ENCODE assay signal across 23 cellular contexts in genomic region chr10:79106251-79106650, GRCh38. TPM values are rescaled to one million over a fixed set of nuclear protein-coding genes. Genes with fewer than 3 reads are reported as not detected.
DNase-seq lines count a peak whose midpoint lies in the region; ATAC-seq and TF ChIP-seq lines count a peak whose summit lies in the region.
"Had no signal": no experiment of that assay in that cellular context is flagged by ENCODE, and none has a peak within 500 bp of the region (broad histone marks: within the 10 kb centered on the region; RNA-seq: fewer than 3 reads in every experiment).

No MANE protein-coding gene starts in this region.

- H3K4me3 ChIP-seq in gastrocnemius medialis, result no peak overlapping the region
- no peak overlapping the region for H3K4me3 ChIP-seq in hepatocyte
- H3K4me3 ChIP-seq: lung, mucosa of descending colon, thoracic aorta had no signal

- H3K4me3 Mint-ChIP-seq in activated naive CD8-positive, alpha-beta T cell treated with anti-CD3 and anti-CD28 coated beads, Interleukin-2, amount 50 U/mL, for 24 hours, result no peak overlapping the region
- no peak overlapping the region for H3K4me3 Mint-ChIP-seq in activated naive CD8-positive, alpha-beta T cell treated with anti-CD3 and anti-CD28 coated beads for 36 hours
- H3K4me3 Mint-ChIP-seq in CD4-positive, alpha-beta T cell, result no peak overlapping the region
- H3K4me3 Mint-ChIP-seq in WTC11, result no peak overlapping the region
- H3K4me3 Mint-ChIP-seq: activated CD4-positive, alpha-beta memory T cell treated with anti-CD3 and anti-CD28 coated beads for 36 hours; activated naive CD8-positive, alpha-beta T cell; nephron; T-helper 1 cell treated with Interleukin-12 subunit alpha and Interleukin-12 subunit beta and Interleukin-4 antibody, amounts not matched to agents 30 μg/mL and 1 μg/mL, for 36 hours had no signal

- peaks cover 55% of the 10 kb centered on the region for H3K4me1 Mint-ChIP-seq in activated naive CD8-positive, alpha-beta T cell treated with anti-CD3 and anti-CD28 coated beads, Interleukin-2, amount 50 U/mL, for 24 hours
- peaks cover 26% of the 10 kb centered on the region for H3K4me1 Mint-ChIP-seq in activated naive CD8-positive, alpha-beta T cell treated with anti-CD3 and anti-CD28 coated beads for 36 hours
- peaks cover 44% of the 10 kb centered on the region for H3K4me1 Mint-ChIP-seq in CD4-positive, alpha-beta T cell (ENCODE audit: low read depth)
- H3K4me1 Mint-ChIP-seq in WTC11, result peaks cover 66% of the 10 kb centered on the region

- H3K27ac ChIP-seq in CD4-positive, alpha-beta T cell (ENCODE audit: low read depth, low read length), result no peak overlapping the region
- H3K27ac ChIP-seq in gastrocnemius medialis (peak overlapping the region in 3 of 4 donors; percentile 14 to 54 (median 40)), hepatocyte (no peak overlapping the region)
- H3K27ac ChIP-seq: thoracic aorta had no signal

- H3K9me3 ChIP-seq in CD4-positive, alpha-beta T cell (ENCODE audit: control insufficient read depth, low read length), result no peaks in the 10 kb centered on the region
- no peaks in the 10 kb centered on the region for H3K9me3 ChIP-seq in gastrocnemius medialis
- H3K9me3 ChIP-seq in hepatocyte (ENCODE audit: low read depth), result no peaks in the 10 kb centered on the region
- H3K9me3 ChIP-seq: mucosa of descending colon, thoracic aorta had no signal

- 95% methylated on average over 4 of the region's 4 CpGs for WGBS in hepatocyte (ENCODE audit: low lambda C conversion rate, missing lambda C conversion rate)

- in situ Hi-C loops in gastrocnemius medialis (cut with MboI; ENCODE audit: low sequenced_read_pairs in 4 of 4), result no loop called here

- peak; percentile 21 for DNase-seq in activated naive CD8-positive, alpha-beta T cell treated with anti-CD3 and anti-CD28 coated beads, Interleukin-2, amount 50 U/mL, for 24 hours
- no peak for DNase-seq in activated naive CD8-positive, alpha-beta T cell treated with anti-CD3 and anti-CD28 coated beads for 36 hours
- no peak for DNase-seq in CD4-positive, alpha-beta T cell
- DNase-seq in WTC11 (ENCODE audit: low spot score), result no peak
- no peak for DNase-seq in gastrocnemius medialis
- no peak for DNase-seq in hepatocyte (ENCODE audit: low spot score)
- no peak for DNase-seq in AML-193 (lab: John Stamatoyannopoulos, UW)
- DNase-seq: activated CD4-positive, alpha-beta memory T cell treated with anti-CD3 and anti-CD28 coated beads for 36 hours; activated CD4-positive, CD25-positive, alpha-beta regulatory T cell treated with anti-CD3 and anti-CD28 coated beads, Interleukin-2, amount 50 U/mL, for 72 hours; cerebellar nuclear complex; DMS53; HCEC 1CT; mucosa of descending colon; NCI-H1417; NCI-H345; stimulated activated CD4-positive, alpha-beta T cell treated with anti-CD3 and anti-CD28 coated beads, Interleukin-12 subunit alpha, Interleukin-12 subunit beta, amount 100 ng/mL, for 4 hours; stimulated activated CD4-positive, alpha-beta T cell treated with anti-CD3 and anti-CD28 coated beads, Interleukin-4, amount 100 ng/mL, for 1 hour had no signal

- no peak overlapping the region for H2AFZ ChIP-seq in hepatocyte

- no peaks in the 10 kb centered on the region for H3K9me2 ChIP-seq in hepatocyte (replicated peaks; ENCODE audit: insufficient read depth)

- intact Hi-C loops in CD4-positive, alpha-beta T cell (cut with DNase I, micrococcal nuclease), result no loop called here
- intact Hi-C loops in gastrocnemius medialis (cut with DNase I; ENCODE audit: low total_unique reads), result no loop called here

- peak; percentile 68 for ATAC-seq in activated naive CD8-positive, alpha-beta T cell treated with anti-CD3 and anti-CD28 coated beads, Interleukin-2, amount 50 U/mL, for 24 hours
- ATAC-seq in CD4-positive, alpha-beta T cell (ENCODE audit: poor library complexity), result no peak
- ATAC-seq in WTC11 (no peak), gastrocnemius medialis (no peak), HG02981 (IDR thresholded peaks at IDR 0.05; ENCODE audit: unreplicated experiment) (no peak)
- ATAC-seq: mucosa of descending colon had no signal

- peaks cover 100% of the 10 kb centered on the region for H3K79me2 ChIP-seq in hepatocyte

- peaks cover 68 to 87% of the 10 kb centered on the region in 2 donors for H3K4me1 ChIP-seq in gastrocnemius medialis
- H3K4me1 ChIP-seq in hepatocyte (ENCODE audit: insufficient read depth), result peaks cover 25% of the 10 kb centered on the region

- no peaks in the 10 kb centered on the region for H3K27me3 Mint-ChIP-seq in activated naive CD8-positive, alpha-beta T cell treated with anti-CD3 and anti-CD28 coated beads, Interleukin-2, amount 50 U/mL, for 24 hours
- no peaks in the 10 kb centered on the region for H3K27me3 Mint-ChIP-seq in activated naive CD8-positive, alpha-beta T cell treated with anti-CD3 and anti-CD28 coated beads for 36 hours
- no peaks in the 10 kb centered on the region for H3K27me3 Mint-ChIP-seq in CD4-positive, alpha-beta T cell
- no peaks in the 10 kb centered on the region for H3K27me3 Mint-ChIP-seq in WTC11 (ENCODE audit: low read depth)
- H3K27me3 Mint-ChIP-seq: activated CD4-positive, alpha-beta memory T cell treated with anti-CD3 and anti-CD28 coated beads for 36 hours; activated naive CD8-positive, alpha-beta T cell had no signal

- no peak for TF ChIP-seq POLR2A in gastrocnemius medialis (IDR thresholded peaks at IDR 0.05)

- no peak overlapping the region for H3K27ac Mint-ChIP-seq in activated naive CD8-positive, alpha-beta T cell treated with anti-CD3 and anti-CD28 coated beads, Interleukin-2, amount 50 U/mL, for 24 hours
- H3K27ac Mint-ChIP-seq in activated naive CD8-positive, alpha-beta T cell treated with anti-CD3 and anti-CD28 coated beads for 36 hours, result no peak overlapping the region
- H3K27ac Mint-ChIP-seq in CD4-positive, alpha-beta T cell, result peak overlapping the region; percentile 26
- H3K27ac Mint-ChIP-seq in WTC11, result peak overlapping the region; percentile 50; the same call in 1 of the 2 replicates
- H3K27ac Mint-ChIP-seq: activated CD4-positive, alpha-beta memory T cell treated with anti-CD3 and anti-CD28 coated beads for 36 hours; activated naive CD8-positive, alpha-beta T cell; T-helper 1 cell treated with Interleukin-12 subunit alpha and Interleukin-12 subunit beta and Interleukin-4 antibody, amounts not matched to agents 30 μg/mL and 1 μg/mL, for 36 hours had no signal

- CTCF ChIA-PET in CD4-positive, alpha-beta T cell (lab: Charles Lee), result no interaction called here
- CTCF ChIA-PET in WTC11 (lab: Charles Lee), result interaction anchor here (0.7 to 2.1 kb wide), 6 partner anchors 9 to 88 kb away, joined by 3 to 7 read pairs (median 4); no protein-coding TSS in a partner anchor

- H3K4me2 ChIP-seq in hepatocyte, result no peak overlapping the region

- TF ChIP-seq CTCF in CD4-positive, alpha-beta T cell (IDR thresholded peaks at IDR 0.05), result no peak
- TF ChIP-seq CTCF in WTC11 (IDR thresholded peaks at IDR 0.05) (no peak), gastrocnemius medialis (IDR thresholded peaks at IDR 0.05 in 4 of 5, conservative IDR thresholded peaks at IDR 0.05 in 1 of 5) (no peak), hepatocyte (IDR thresholded peaks at IDR 0.05; ENCODE audit: poor library complexity) (no peak)

- H3K36me3 Mint-ChIP-seq in activated naive CD8-positive, alpha-beta T cell treated with anti-CD3 and anti-CD28 coated beads, Interleukin-2, amount 50 U/mL, for 24 hours (ENCODE audit: low read depth), result no peaks in the 10 kb centered on the region
- H3K36me3 Mint-ChIP-seq in activated naive CD8-positive, alpha-beta T cell treated with anti-CD3 and anti-CD28 coated beads for 36 hours, result no peaks in the 10 kb centered on the region
- H3K36me3 Mint-ChIP-seq in CD4-positive, alpha-beta T cell (ENCODE audit: low read depth), result no peaks in the 10 kb centered on the region
- no peaks in the 10 kb centered on the region for H3K36me3 Mint-ChIP-seq in WTC11
- H3K36me3 Mint-ChIP-seq: activated CD4-positive, alpha-beta memory T cell treated with anti-CD3 and anti-CD28 coated beads for 36 hours; activated naive CD8-positive, alpha-beta T cell had no signal

- H4K20me1 ChIP-seq in hepatocyte (ENCODE audit: insufficient read depth, poor library complexity, severe bottlenecking), result peaks cover 100% of the 10 kb centered on the region

- H3K27me3 ChIP-seq in CD4-positive, alpha-beta T cell (ENCODE audit: control insufficient read depth, insufficient read depth, low read length), result no peaks in the 10 kb centered on the region
- H3K27me3 ChIP-seq in gastrocnemius medialis (no peaks in the 10 kb centered on the region), hepatocyte (no peaks in the 10 kb centered on the region)

- no peaks in the 10 kb centered on the region for H3K9me3 Mint-ChIP-seq in activated naive CD8-positive, alpha-beta T cell treated with anti-CD3 and anti-CD28 coated beads, Interleukin-2, amount 50 U/mL, for 24 hours
- no peaks in the 10 kb centered on the region for H3K9me3 Mint-ChIP-seq in activated naive CD8-positive, alpha-beta T cell treated with anti-CD3 and anti-CD28 coated beads for 36 hours
- H3K9me3 Mint-ChIP-seq in CD4-positive, alpha-beta T cell, result no peaks in the 10 kb centered on the region
- no peaks in the 10 kb centered on the region for H3K9me3 Mint-ChIP-seq in WTC11
- H3K9me3 Mint-ChIP-seq: activated CD4-positive, alpha-beta memory T cell treated with anti-CD3 and anti-CD28 coated beads for 36 hours; nephron; T-helper 1 cell treated with Interleukin-12 subunit alpha and Interleukin-12 subunit beta and Interleukin-4 antibody, amounts not matched to agents 30 μg/mL and 1 μg/mL, for 36 hours had no signal

- no peaks in the 10 kb centered on the region for H3K36me3 ChIP-seq in gastrocnemius medialis
- no peaks in the 10 kb centered on the region for H3K36me3 ChIP-seq in hepatocyte (replicated peaks; ENCODE audit: insufficient read depth, low read depth)

- POLR2A ChIA-PET in CD4-positive, alpha-beta T cell (lab: Charles Lee), result no interaction called here
- POLR2A ChIA-PET in WTC11 (lab: Charles Lee), result no interaction called here

TF ChIP-seq in WTC11, 78 proteins besides CTCF, POLR2A, EP300 and RAD21 (continues in another document):
- TF ChIP-seq ZNF232 (CRISPR knock-in tag; IDR thresholded peaks at IDR 0.05), result no peak
- TF ChIP-seq HMGA2 (CRISPR knock-in tag; IDR thresholded peaks at IDR 0.05), result no peak
- TF ChIP-seq, protein P1, sequence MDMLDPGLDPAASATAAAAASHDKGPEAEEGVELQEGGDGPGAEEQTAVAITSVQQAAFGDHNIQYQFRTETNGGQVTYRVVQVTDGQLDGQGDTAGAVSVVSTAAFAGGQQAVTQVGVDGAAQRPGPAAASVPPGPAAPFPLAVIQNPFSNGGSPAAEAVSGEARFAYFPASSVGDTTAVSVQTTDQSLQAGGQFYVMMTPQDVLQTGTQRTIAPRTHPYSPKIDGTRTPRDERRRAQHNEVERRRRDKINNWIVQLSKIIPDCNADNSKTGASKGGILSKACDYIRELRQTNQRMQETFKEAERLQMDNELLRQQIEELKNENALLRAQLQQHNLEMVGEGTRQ (CRISPR knock-in tag; IDR thresholded peaks at IDR 0.05), result no peak
- TF ChIP-seq FOXK1 (CRISPR knock-in tag; IDR thresholded peaks at IDR 0.05), result no peak
- no peak for TF ChIP-seq TEAD4 (CRISPR knock-in tag; IDR thresholded peaks at IDR 0.05)

RNA-seq across cellular contexts. Expression of gene ZMIZ1, which starts 37.5 kb away (rescaled TPM):
- total RNA-seq in activated naive CD8-positive, alpha-beta T cell treated with anti-CD3 and anti-CD28 coated beads for 36 hours, result 10 to 100 TPM; 27.3 to 28.2 TPM
- total RNA-seq in CD4-positive, alpha-beta T cell, result 10 to 100 TPM; 14.6 to 15.5 TPM
- 34.3 to 44.4 TPM (median 35.2 TPM) in 3 replicates for total RNA-seq in WTC11 (2021)
- total RNA-seq in gastrocnemius medialis, result 10 to 100 TPM; 22.7 to 37.5 (median 31.7) TPM
- total RNA-seq in hepatocyte, result 16.5 and 30.9 TPM in 2 replicates
- polyA plus RNA-seq in hepatocyte, result 32.4 and 34.4 TPM in 2 replicates

Comparison
In these comparisons a context has a peak if more than half of its experiments do, and no peak if none do; other contexts are left out.
1. H3K27ac Mint-ChIP-seq: peak in CD4-positive, alpha-beta T cell (single experiment) and WTC11 (single experiment); none in activated naive CD8-positive, alpha-beta T cell treated with anti-CD3 and anti-CD28 coated beads, Interleukin-2, amount 50 U/mL, for 24 hours (single experiment) and activated naive CD8-positive, alpha-beta T cell treated with anti-CD3 and anti-CD28 coated beads for 36 hours (single experiment).
2. H3K27ac ChIP-seq: peak in gastrocnemius medialis (3 of 4); none in CD4-positive, alpha-beta T cell (single experiment) and hepatocyte (single experiment).